In genomic region chr7:19118896-19119301, GRCh38 we compare ENCODE assay signal across 15 cellular contexts. TPM values are rescaled to one million over a fixed set of nuclear protein-coding genes. Genes with fewer than 3 reads are reported as not detected.
A peak's percentile ranks its signal among the peaks of the same experiment; 100 is the strongest.
DNase-seq lines count a peak whose midpoint lies in the region; ATAC-seq and TF ChIP-seq lines count a peak whose summit lies in the region.
"Had no signal": no experiment of that assay in that cellular context is flagged by ENCODE, and none has a peak within 500 bp of the region (broad histone marks: within the 10 kb centered on the region; RNA-seq: fewer than 3 reads in every experiment).

No MANE protein-coding gene starts in this region.

- H3K4me1 ChIP-seq in PC-3 (ENCODE audit: insufficient read depth, low read length) = peaks cover 13% of the 10 kb centered on the region
- no peaks in the 10 kb centered on the region for H3K4me1 ChIP-seq in prostate gland (replicated peaks)

- intact Hi-C loops in PC-3 (cut with micrococcal nuclease) (loop anchor here (10.0 kb wide), 1 partner anchor 94 kb away; no protein-coding TSS in a partner anchor), prostate gland (cut with DNase I) (no loop called here)

- WGBS in prostate gland = 17% methylated on average over 19 of the region's 19 CpGs

- no peak overlapping the region for H3K27ac ChIP-seq in AG04450 (ENCODE audit: low read depth, low read length)
- no peak overlapping the region for H3K27ac ChIP-seq in coronary artery
- no peak overlapping the region for H3K27ac ChIP-seq in PC-3 (ENCODE audit: low read length)
- H3K27ac ChIP-seq in prostate gland = no peak overlapping the region

- H3K27me3 ChIP-seq in AG04450 (ENCODE audit: control insufficient read depth, insufficient read depth, low read length) (no peaks in the 10 kb centered on the region), PC-3 (ENCODE audit: low read length) (no peaks in the 10 kb centered on the region), prostate gland (replicated peaks; ENCODE audit: insufficient read depth) (peaks cover 14% of the 10 kb centered on the region)

- ATAC-seq in naive B cell (ENCODE audit: low read depth in 2 of 2) (no peak), PC-3 (no peak)
- ATAC-seq: activated CD8-positive, alpha-beta T cell treated with anti-CD3 and anti-CD28 coated beads, Interleukin-2, amount 10 ng/mL, durations not matched to agents 7 days and 5 days; stimulated activated naive CD8-positive, alpha-beta T cell treated with anti-CD3 and anti-CD28 coated beads, Interleukin-15, amount 100 ng/mL, for 72 hours had no signal

- H4K20me1 ChIP-seq in PC-3 (ENCODE audit: low read length) = peaks cover 9% of the 10 kb centered on the region; the same call in 1 of the 2 replicates

- BruUV-seq in PC-3 (replicated peaks; lab: Mats Ljungman, UMichigan) = no TSS peak

- H3K27ac Mint-ChIP-seq in HFFc6 (peak overlapping the region; percentile 98), naive B cell (no peak overlapping the region)
- H3K27ac Mint-ChIP-seq: activated CD8-positive, alpha-beta T cell treated with anti-CD3 and anti-CD28 coated beads, Interleukin-2, amount 10 ng/mL, durations not matched to agents 7 days and 5 days; stimulated activated naive CD8-positive, alpha-beta T cell treated with anti-CD3 and anti-CD28 coated beads, Interleukin-15, amount 100 ng/mL, for 72 hours; T-helper 2 cell treated with Interferon-gamma antibody and Interleukin-4, amounts not matched to agents 5 μg/mL and 100 μg/mL, for 36 hours had no signal

- H3K27me3 Mint-ChIP-seq in HFFc6 (ENCODE audit: insufficient read depth) = peaks cover 4% of the 10 kb centered on the region; the same call in 1 of the 2 replicates
- H3K27me3 Mint-ChIP-seq in naive B cell = peaks cover 57 to 72% (median 70%) of the 10 kb centered on the region in 3 donors

- no peaks in the 10 kb centered on the region for H3K9me2 ChIP-seq in PC-3 (replicated peaks; ENCODE audit: low read length)

- no peak for TF ChIP-seq POLR2A in prostate gland (IDR thresholded peaks at IDR 0.05)

- H3K4me2 ChIP-seq in PC-3 (ENCODE audit: low read length) = no peak overlapping the region

- H3K4me3 Mint-ChIP-seq in HFFc6 (peak overlapping the region; percentile 93), naive B cell (peak overlapping the region in 6 of 8 donors; percentile 28 to 84 (median 56))
- H3K4me3 Mint-ChIP-seq: activated CD8-positive, alpha-beta T cell treated with anti-CD3 and anti-CD28 coated beads, Interleukin-2, amount 10 ng/mL, durations not matched to agents 7 days and 5 days had no signal

- no peak for DNase-seq in AG04450 (ENCODE audit: low read depth, low spot score)
- peak; percentile 41 for DNase-seq in HFFc6
- no peak for DNase-seq in coronary artery (ENCODE audit: low spot score)
- no peak for DNase-seq in naive B cell
- DNase-seq in NCI-H1694 treated with DMSO at 0.1 percent for 48 hours (lab: John Stamatoyannopoulos, UW) = no peak
- no peak for DNase-seq in PC-3
- no peak for DNase-seq in H4 (ENCODE audit: low spot score)
- no peak for DNase-seq in prostate gland (ENCODE audit: low spot score)
- DNase-seq: activated CD8-positive, alpha-beta T cell treated with anti-CD3 and anti-CD28 coated beads, Interleukin-2, amount 10 ng/mL, durations not matched to agents 7 days and 5 days; activated naive CD4-positive, alpha-beta T cell treated with Interleukin-2 at 50 U/mL for 16 hours; C1 segment of cervical spinal cord; erythroblast; stimulated activated naive CD8-positive, alpha-beta T cell treated with anti-CD3 and anti-CD28 coated beads, Interleukin-15, amount 100 ng/mL, for 72 hours had no signal

- H3K79me2 ChIP-seq in PC-3 (ENCODE audit: low read length) = peaks cover 29% of the 10 kb centered on the region

- CTCF ChIA-PET in AG04450 (lab: Charles Lee) = interaction anchor here (1.6 to 9.9 kb wide), 5 partner anchors 318 to 527 kb away, joined by 3 to 146 read pairs (median 75); no protein-coding TSS in a partner anchor
- CTCF ChIA-PET in PC-3 (lab: Charles Lee) = interaction anchor here (0.5 kb wide), 1 partner anchor 65 kb away, joined by 4 read pairs; no protein-coding TSS in a partner anchor

- H3K36me3 ChIP-seq in PC-3 (ENCODE audit: low read depth, low read length) (no peaks in the 10 kb centered on the region), prostate gland (no peaks in the 10 kb centered on the region)

- peaks cover 49% of the 10 kb centered on the region for H3K4me1 Mint-ChIP-seq in HFFc6 (ENCODE audit: low read depth)
- peaks cover 13 to 21% (median 18%) of the 10 kb centered on the region in 3 donors for H3K4me1 Mint-ChIP-seq in naive B cell

- H3K9me3 ChIP-seq in AG04450 (ENCODE audit: control insufficient read depth, insufficient read depth, low read length) (peaks cover 4% of the 10 kb centered on the region; the same call in 1 of the 2 replicates), PC-3 (ENCODE audit: low read length) (no peaks in the 10 kb centered on the region), prostate gland (no peaks in the 10 kb centered on the region)

- no peaks in the 10 kb centered on the region for H3K9me3 Mint-ChIP-seq in HFFc6
- no peaks in the 10 kb centered on the region for H3K9me3 Mint-ChIP-seq in naive B cell
- H3K9me3 Mint-ChIP-seq: stimulated activated naive CD8-positive, alpha-beta T cell treated with anti-CD3 and anti-CD28 coated beads, Interleukin-15, amount 100 ng/mL, for 72 hours; T-helper 2 cell treated with Interferon-gamma antibody and Interleukin-4, amounts not matched to agents 5 μg/mL and 100 μg/mL, for 36 hours had no signal

- no peak overlapping the region for H2AFZ ChIP-seq in PC-3 (ENCODE audit: low read length)

- POLR2A ChIA-PET in AG04450 (lab: Yijun Ruan, JAX) = no interaction called here
- POLR2A ChIA-PET in PC-3 (lab: Charles Lee; ENCODE audit: unreplicated experiment) = interaction anchor here (0.6 to 0.7 kb wide), 2 partner anchors 28 to 426 kb away, joined by 3 to 5 read pairs; no protein-coding TSS in a partner anchor

- no peak overlapping the region for H3K9ac ChIP-seq in PC-3 (ENCODE audit: low read length)

- H3F3A ChIP-seq in PC-3 (ENCODE audit: low read length, unreplicated experiment) = no peaks in the 10 kb centered on the region

- TF ChIP-seq CTCF in AG04450 (IDR thresholded peaks at IDR 0.05; ENCODE audit: low read depth, low read length) (no peak), HFFc6 (IDR thresholded peaks at IDR 0.05) (no peak), coronary artery (IDR thresholded peaks at IDR 0.05) (no peak), PC-3 (conservative IDR thresholded peaks at IDR 0.05; ENCODE audit: low read depth, low read length) (no peak), prostate gland (IDR thresholded peaks at IDR 0.05) (no peak)

- H3K4me3 ChIP-seq in AG04450 (ENCODE audit: low read depth, low read length) (peak overlapping the region; percentile 94; the same call in 1 of the 2 replicates), coronary artery (peak overlapping the region; percentile 83), PC-3 (ENCODE audit: low read length) (no peak overlapping the region), prostate gland (no peak overlapping the region)

- H3K36me3 Mint-ChIP-seq in HFFc6 (ENCODE audit: low read depth) (peaks cover 12% of the 10 kb centered on the region), naive B cell (no peaks in the 10 kb centered on the region)

RNA-seq across cellular contexts. Expression of gene TWIST1, which starts 1.5 kb away (rescaled TPM):
- polyA plus RNA-seq in AG04450 (2011; rRNA removed) (19.4 and 26.5 TPM in 2 replicates), naive B cell (ENCODE audit: low read depth in 6 of 6) (not detected)
- 20.6 and 24.2 TPM in 2 replicates for polyA minus RNA-seq in AG04450 (2011; rRNA and poly(A)+ RNA removed)
- total RNA-seq in HFFc6 (2021; fragmentation: NEBNext Ultra II Directional; extraction: Animal tissue kit (Norgen Biotek cat#: 25700)) = 10 to 100 TPM; 37.7 to 47.8 (median 46.9) TPM
- total RNA-seq in PC-3 (2014; rRNA removed) (15.7 and 22.3 TPM in 2 replicates), prostate gland (1 to 10 TPM; 1.6 to 6.4 TPM)
- 29.1 and 40.1 TPM in 2 replicates for total RNA-seq in H4 (2014; rRNA removed; shearing (Covaris generic))
- total RNA-seq: activated CD8-positive, alpha-beta T cell treated with anti-CD3 and anti-CD28 coated beads, Interleukin-2, amount 10 ng/mL, durations not matched to agents 7 days and 5 days had no signal

RNA-seq across cellular contexts. Expression of gene FERD3L, which starts 26.3 kb away (rescaled TPM):
- polyA plus RNA-seq in AG04450 (2011; rRNA removed) (not detected in 2 replicates), naive B cell (ENCODE audit: low read depth in 6 of 6) (not detected)
- not detected in 2 replicates for polyA minus RNA-seq in AG04450 (2011; rRNA and poly(A)+ RNA removed)
- not detected for total RNA-seq in HFFc6 (2021; fragmentation: NEBNext Ultra II Directional; extraction: Animal tissue kit (Norgen Biotek cat#: 25700))
- total RNA-seq in PC-3 (2014; rRNA removed) (not detected in 2 replicates), prostate gland (not detected)
- total RNA-seq in H4 (2014; rRNA removed; shearing (Covaris generic)) = not detected in 2 replicates
- total RNA-seq: activated CD8-positive, alpha-beta T cell treated with anti-CD3 and anti-CD28 coated beads, Interleukin-2, amount 10 ng/mL, durations not matched to agents 7 days and 5 days; mesenteric fat pad had no signal

Comparison
In these comparisons a context has a peak if more than half of its experiments do, and no peak if none do; other contexts are left out.
1. H3K4me3 ChIP-seq: peak in AG04450 (single experiment) and coronary artery (single experiment); none in PC-3 (single experiment) and prostate gland (0 of 2).